Comparison of ENCODE assay signal across 13 cellular contexts in the genomic region with DNA sequence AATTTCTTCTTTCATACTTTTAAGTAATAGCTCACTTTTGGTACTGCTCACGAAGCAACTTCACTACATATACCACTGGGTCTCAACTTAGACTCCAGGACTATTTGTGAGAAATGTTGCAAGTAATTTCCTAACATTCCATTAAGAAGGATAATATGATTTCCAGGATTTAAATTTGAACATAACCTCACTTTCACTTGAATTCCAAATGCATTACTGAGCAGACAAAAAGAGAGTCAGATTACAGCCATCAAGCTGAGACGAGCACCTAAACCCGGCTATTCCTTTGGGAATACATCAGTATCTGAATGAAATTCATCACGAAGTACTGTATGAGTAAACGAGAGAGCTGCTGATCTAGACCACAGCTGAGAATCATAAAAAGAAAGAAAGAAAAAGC. TPM values are rescaled to one million over a fixed set of nuclear protein-coding genes. Genes with fewer than 3 reads are reported as not detected.
A peak's percentile ranks its signal among the peaks of the same experiment; 100 is the strongest.
DNase-seq lines count a peak whose midpoint lies in the region; FAIRE-seq and TF ChIP-seq lines count a peak whose summit lies in the region.
"Had no signal": no experiment of that assay in that cellular context is flagged by ENCODE, and none has a peak within 500 bp of the region (broad histone marks: within the 10 kb centered on the region; RNA-seq: fewer than 3 reads in every experiment).

No MANE protein-coding gene starts in this region.

- H3K27ac Mint-ChIP-seq in activated naive CD4-positive, alpha-beta T cell treated with anti-CD3 and anti-CD28 coated beads, Interleukin-2, amount 10 ng/mL, durations not matched to agents 7 days and 5 days = no peak overlapping the region
- H3K27ac Mint-ChIP-seq: activated naive CD8-positive, alpha-beta T cell; CD14-positive monocyte; stimulated activated naive CD8-positive, alpha-beta T cell treated with anti-CD3 and anti-CD28 coated beads, Interleukin-15, Interleukin-2, amounts not matched to agents 100 ng/mL and 50 ng/mL, for 24 hours had no signal

- in situ Hi-C loops in astrocyte of the spinal cord (cut with HindIII; ENCODE audit: low sequenced_read_pairs) = no loop called here

- FAIRE-seq in HTR-8/SVneo (lab: Jason Lieb, UNC) = peak; percentile 83

- H3K4me3 ChIP-seq in AG09309 (ENCODE audit: control insufficient read depth, low read depth, low read length) = no peak overlapping the region
- no peak overlapping the region for H3K4me3 ChIP-seq in astrocyte of the spinal cord (ENCODE audit: low read depth, low read length)

- TF ChIP-seq CTCF in AG09309 (IDR thresholded peaks at IDR 0.05; ENCODE audit: control insufficient read depth, insufficient read depth, low read depth, low read length, missing control alignments) (no peak), astrocyte of the spinal cord (IDR thresholded peaks at IDR 0.05; ENCODE audit: low read depth, low read length) (no peak)

- intact Hi-C loops in cardiac septum (cut with DNase I) = no loop called here

- peak; percentile 86 for DNase-seq in AG09309 (ENCODE audit: low read depth)
- peak; percentile 75 for DNase-seq in HTR-8/SVneo (ENCODE audit: insufficient read length, low spot score)
- DNase-seq in astrocyte of the spinal cord (ENCODE audit: low read depth, low spot score) = peak; percentile 81
- peak; percentile 11 for DNase-seq in kidney glomerular epithelial cell (lab: John Stamatoyannopoulos, UW)
- no peak for DNase-seq in HUDEP-2 (lab: John Stamatoyannopoulos, UW; ENCODE audit: unreplicated experiment in 76 of 76)
- no peak for DNase-seq in HK-2 (ENCODE audit: unreplicated experiment)
- DNase-seq in activated naive CD4-positive, alpha-beta T cell treated with anti-CD3 and anti-CD28 coated beads, Interleukin-2, amount 10 ng/mL, durations not matched to agents 7 days and 5 days = no peak
- DNase-seq in cardiac septum (ENCODE audit: low spot score) = no peak
- DNase-seq: NCI-H1092, NCI-H526 treated with DMSO at 0.1 percent for 48 hours had no signal

- H3K9me3 Mint-ChIP-seq in activated naive CD4-positive, alpha-beta T cell treated with anti-CD3 and anti-CD28 coated beads, Interleukin-2, amount 10 ng/mL, durations not matched to agents 7 days and 5 days = no peaks in the 10 kb centered on the region
- H3K9me3 Mint-ChIP-seq: CD14-positive monocyte; stimulated activated naive CD8-positive, alpha-beta T cell treated with anti-CD3 and anti-CD28 coated beads, Interleukin-15, Interleukin-2, amounts not matched to agents 100 ng/mL and 50 ng/mL, for 24 hours had no signal

- no peaks in the 10 kb centered on the region for H3K4me1 Mint-ChIP-seq in activated naive CD4-positive, alpha-beta T cell treated with anti-CD3 and anti-CD28 coated beads, Interleukin-2, amount 10 ng/mL, durations not matched to agents 7 days and 5 days
- H3K4me1 Mint-ChIP-seq: CD14-positive monocyte had no signal

- CTCF ChIA-PET in activated naive CD4-positive, alpha-beta T cell treated with anti-CD3 and anti-CD28 coated beads, Interleukin-2, amount 10 ng/mL, durations not matched to agents 7 days and 5 days (lab: Charles Lee) = no interaction called here

- no peaks in the 10 kb centered on the region for H3K36me3 Mint-ChIP-seq in activated naive CD4-positive, alpha-beta T cell treated with anti-CD3 and anti-CD28 coated beads, Interleukin-2, amount 10 ng/mL, durations not matched to agents 7 days and 5 days
- H3K36me3 Mint-ChIP-seq: activated naive CD8-positive, alpha-beta T cell; CD14-positive monocyte had no signal

- no peak overlapping the region for H3K4me3 Mint-ChIP-seq in activated naive CD4-positive, alpha-beta T cell treated with anti-CD3 and anti-CD28 coated beads, Interleukin-2, amount 10 ng/mL, durations not matched to agents 7 days and 5 days
- H3K4me3 Mint-ChIP-seq: activated naive CD8-positive, alpha-beta T cell; CD14-positive monocyte; stimulated activated naive CD8-positive, alpha-beta T cell treated with anti-CD3 and anti-CD28 coated beads, Interleukin-15, Interleukin-2, amounts not matched to agents 100 ng/mL and 50 ng/mL, for 24 hours had no signal

- peaks cover 4% of the 10 kb centered on the region for H3K27me3 Mint-ChIP-seq in activated naive CD4-positive, alpha-beta T cell treated with anti-CD3 and anti-CD28 coated beads, Interleukin-2, amount 10 ng/mL, durations not matched to agents 7 days and 5 days

RNA-seq across cellular contexts. Expression of gene LIFR, which starts 47.3 kb away (rescaled TPM):
- 30.9 TPM for total RNA-seq in cardiac septum

Comparison
In these comparisons a context has a peak if more than half of its experiments do, and no peak if none do; other contexts are left out.
1. DNase-seq: peak in AG09309 (single experiment), HTR-8/SVneo (single experiment), astrocyte of the spinal cord (single experiment) and kidney glomerular epithelial cell (single experiment); none in HUDEP-2 (0 of 76), HK-2 (single experiment), activated naive CD4-positive, alpha-beta T cell treated with anti-CD3 and anti-CD28 coated beads, Interleukin-2, amount 10 ng/mL, durations not matched to agents 7 days and 5 days (single experiment) and cardiac septum (single experiment).